ENCODE assay signal across 9 cellular contexts in the genomic region with DNA sequence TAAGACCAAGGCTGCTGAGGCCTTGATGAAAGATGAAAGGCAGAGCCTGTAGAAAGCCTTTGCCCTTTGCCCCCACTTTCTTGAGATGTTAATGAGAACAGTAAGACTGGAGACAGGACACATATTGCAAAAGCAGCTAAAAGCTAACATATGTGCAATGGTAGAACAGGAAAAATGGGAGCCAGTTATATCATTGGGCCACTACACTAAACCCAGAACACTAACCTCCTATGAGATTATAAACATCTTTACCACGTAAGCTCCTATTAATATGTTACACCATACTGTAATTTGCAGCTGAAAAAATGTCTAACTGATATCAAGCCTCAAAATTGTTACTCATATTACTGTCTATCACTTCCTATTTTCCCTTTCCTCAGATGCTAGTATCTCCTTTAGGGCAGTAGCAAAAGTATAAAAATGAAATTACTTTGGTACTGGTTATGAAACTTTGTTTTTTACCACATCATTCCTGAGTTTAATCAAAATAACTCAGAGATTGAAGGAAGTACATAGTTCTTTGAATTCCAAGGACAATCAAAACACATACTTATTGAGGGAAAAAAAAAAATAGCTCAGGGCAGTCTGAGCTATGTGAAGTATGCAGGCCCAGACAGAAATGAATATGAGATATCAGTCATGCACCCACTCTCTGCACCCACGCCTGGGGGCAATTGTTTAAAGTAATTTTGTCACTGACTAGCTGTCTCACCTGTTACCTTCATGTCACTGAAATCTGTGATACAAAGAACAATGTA. TPM values are rescaled to one million over a fixed set of nuclear protein-coding genes. Genes with fewer than 3 reads are reported as not detected.
DNase-seq lines count a peak whose midpoint lies in the region; ATAC-seq, FAIRE-seq and TF ChIP-seq lines count a peak whose summit lies in the region.
"Had no signal": no experiment of that assay in that cellular context is flagged by ENCODE, and none has a peak within 500 bp of the region (broad histone marks: within the 10 kb centered on the region; RNA-seq: fewer than 3 reads in every experiment).

No MANE protein-coding gene starts in this region.

- no peak overlapping the region for H3K9ac ChIP-seq in kidney (ENCODE audit: low read length in 2 of 2)

- H3K4me3 ChIP-seq in kidney (ENCODE audit: low read length in 2 of 2) (no peak overlapping the region), upper lobe of right lung (no peak overlapping the region)

- DNase-seq in left cardiac atrium (no peak), left ventricle myocardium superior (no peak), astrocyte of the hippocampus (ENCODE audit: low read depth, low spot score) (peak; percentile 67), kidney (no peak), upper lobe of right lung (no peak), activated gamma-delta T cell treated with Interleukin-2 at 50 U/mL for 16 hours (no peak), frontal cortex (ENCODE audit: low spot score in 2 of 2) (no peak)

- H3K27me3 ChIP-seq in upper lobe of right lung: no peaks in the 10 kb centered on the region

- H3K9me3 ChIP-seq in kidney (ENCODE audit: control insufficient read depth in 1 of 2, low read length in 2 of 2) (no peaks in the 10 kb centered on the region), upper lobe of right lung (no peaks in the 10 kb centered on the region)

- TF ChIP-seq CTCF in kidney (IDR thresholded peaks at IDR 0.05; ENCODE audit: borderline replicate concordance, extremely low read depth, insufficient read depth): no peak
- TF ChIP-seq CTCF in upper lobe of right lung (IDR thresholded peaks at IDR 0.05): no peak

- FAIRE-seq in kidney (lab: Jason Lieb, UNC): no peak
- no peak for FAIRE-seq in frontal cortex (lab: Jason Lieb, UNC)

- intact Hi-C loops in left cardiac atrium (cut with DNase I) (no loop called here), left ventricle myocardium superior (cut with micrococcal nuclease) (no loop called here), kidney (cut with DNase I) (no loop called here), upper lobe of right lung (cut with DNase I) (no loop called here)

- ATAC-seq in left cardiac atrium: peak; percentile 52 to 57
- ATAC-seq in left ventricle myocardium superior: no peak
- peak; percentile 66 for ATAC-seq in upper lobe of right lung
- ATAC-seq in GM21529 (IDR thresholded peaks at IDR 0.05; ENCODE audit: unreplicated experiment): no peak

- peaks cover 22 to 24% of the 10 kb centered on the region in 2 donors for H3K36me3 ChIP-seq in kidney (ENCODE audit: control insufficient read depth in 1 of 2, insufficient read depth in 2 of 2, low read length in 2 of 2)
- H3K36me3 ChIP-seq in upper lobe of right lung: peaks cover 33% of the 10 kb centered on the region

- H3K27ac ChIP-seq in kidney (ENCODE audit: low read depth in 2 of 2, low read length in 2 of 2) (peak overlapping the region; percentile 1 to 8), upper lobe of right lung (peak overlapping the region; percentile 58)
- H3K27ac ChIP-seq: C4-2B had no signal

- peaks cover 3 to 8% of the 10 kb centered on the region in 2 donors for H3K4me1 ChIP-seq in kidney (ENCODE audit: control insufficient read depth in 1 of 2, insufficient read depth in 1 of 2, low read depth in 1 of 2, low read length in 2 of 2)
- peaks cover 26% of the 10 kb centered on the region for H3K4me1 ChIP-seq in upper lobe of right lung

RNA-seq across cellular contexts. Expression of gene HPS5, which starts 9.1 kb away (rescaled TPM):
- total RNA-seq in left cardiac atrium: 10 to 100 TPM; 10.8 to 12.7 TPM
- total RNA-seq in left ventricle myocardium superior: 12.4 TPM
- 17.2 TPM for total RNA-seq in kidney
- polyA plus RNA-seq in kidney (ENCODE audit: insufficient read depth, low read depth, low replicate concordance): 7.7 TPM
- total RNA-seq in upper lobe of right lung: 33.0 TPM
- 191 TPM for total RNA-seq in frontal cortex

RNA-seq across cellular contexts. Expression of gene GTF2H1, which starts 9.5 kb away (rescaled TPM):
- total RNA-seq in left cardiac atrium (10 to 100 TPM; 22.2 to 22.4 TPM), left ventricle myocardium superior (26.6 TPM), kidney (43.2 TPM), upper lobe of right lung (40.8 TPM), frontal cortex (69.7 TPM)
- polyA plus RNA-seq in kidney (ENCODE audit: insufficient read depth, low read depth, low replicate concordance): 21.4 TPM

RNA-seq across cellular contexts. Expression of gene SAA1, which starts 46.8 kb away (rescaled TPM):
- total RNA-seq in left cardiac atrium: 100 to 1,000 TPM; 233 to 552 TPM
- total RNA-seq in left ventricle myocardium superior: 7.1 TPM
- 192 TPM for total RNA-seq in kidney
- 6.4 TPM for polyA plus RNA-seq in kidney (ENCODE audit: insufficient read depth, low read depth, low replicate concordance)
- total RNA-seq in upper lobe of right lung: 13.3 TPM
- not detected for total RNA-seq in frontal cortex

Comparison
In these comparisons a context has a peak if more than half of its experiments do, and no peak if none do; other contexts are left out.
1. ATAC-seq: peak in left cardiac atrium (2 of 2) and upper lobe of right lung (single experiment); none in left ventricle myocardium superior (single experiment) and GM21529 (single experiment).
2. RNA of gene SAA1, which starts 46.8 kb away (total RNA-seq): 233 to 552 TPM in left cardiac atrium and 192 TPM in kidney (single experiment); 13.3 TPM in upper lobe of right lung (single experiment), 7.1 TPM in left ventricle myocardium superior (single experiment) and not detected in frontal cortex (single experiment); every median in the first group is over 10 times any median in the second.